In genomic region chr9:111945216-111945615, GRCh38 we compare ENCODE assay signal across 8 cellular contexts. TPM values are rescaled to one million over a fixed set of nuclear protein-coding genes. Genes with fewer than 3 reads are reported as not detected.
DNase-seq lines count a peak whose midpoint lies in the region; ATAC-seq, FAIRE-seq and TF ChIP-seq lines count a peak whose summit lies in the region.

No MANE protein-coding gene starts in this region.

- no peak for TF ChIP-seq CTCF in GM10266 (IDR thresholded peaks at IDR 0.05; ENCODE audit: control insufficient read depth, insufficient read depth, low read depth, missing control alignments)
- TF ChIP-seq CTCF in IMR-90 (conservative IDR thresholded peaks at IDR 0.05; ENCODE audit: low read depth, low read length): no peak
- TF ChIP-seq CTCF in omental fat pad (IDR thresholded peaks at IDR 0.05): no peak
- TF ChIP-seq CTCF in stomach (IDR thresholded peaks at IDR 0.05): no peak

- peaks cover 10% of the 10 kb centered on the region for H3K9me1 ChIP-seq in IMR-90 (ENCODE audit: insufficient read depth, low read length)

- dilution Hi-C loops in IMR-90 (cut with HindIII; ENCODE audit: low sequenced_read_pairs, unreplicated experiment): no loop called here

- peak overlapping the region; percentile 86; the same call in 1 of the 2 replicates for H3K18ac ChIP-seq in IMR-90 (ENCODE audit: low read depth, low read length)

- peak overlapping the region; percentile 0 for H2AK9ac ChIP-seq in IMR-90 (replicated peaks; ENCODE audit: low read depth, low read length, poor library complexity)

- H3K9me3 ChIP-seq in IMR-90 (ENCODE audit: control insufficient read depth, insufficient read depth, low read length) (no peaks in the 10 kb centered on the region), stomach (no peaks in the 10 kb centered on the region)

- DNase-seq in GM10266 (ENCODE audit: extremely low spot score): peak; percentile 39
- peak; percentile 83 for DNase-seq in IMR-90
- DNase-seq in fibroblast of peridontal ligament (ENCODE audit: extremely low read depth): peak; percentile 87
- DNase-seq in omental fat pad (ENCODE audit: low spot score): no peak
- DNase-seq in stomach: no peak
- DNase-seq in cerebellar nuclear complex (lab: John Stamatoyannopoulos, UW): no peak
- DNase-seq in frontal cortex (ENCODE audit: low spot score in 2 of 2): no peak

- POLR2A ChIA-PET in IMR-90 (lab: Charles Lee; ENCODE audit: unreplicated experiment): interaction anchor here (0.6 kb wide), 1 partner anchor 32 kb away, joined by 3 read pairs; no protein-coding TSS in a partner anchor

- CTCF ChIA-PET in IMR-90 (lab: Yijun Ruan, JAX): no interaction called here

- 17% methylated on average over 1 of the region's 3 CpGs; no CpG with 5 or more reads in 1 of the 2 experiments for WGBS in IMR-90 (ENCODE audit: extremely low coverage in 2 of 2, insufficient read length in 1 of 2), 2 experiments
- WGBS in stomach, 5 donors: 45 to 66% (median 62%) methylated on average over 3 of the region's 3 CpGs

- H4K91ac ChIP-seq in IMR-90 (ENCODE audit: insufficient read depth, low read depth, low read length): no peak overlapping the region

- peak overlapping the region; percentile 17 to 73; a peak in 3 of 4 replicates for H4K8ac ChIP-seq in IMR-90 (ENCODE audit: low read depth in 2 of 2, low read length in 2 of 2)

- no peaks in the 10 kb centered on the region for H4K20me1 ChIP-seq in IMR-90 (ENCODE audit: insufficient read depth, low read length)

- no peak for FAIRE-seq in frontal cortex (lab: Jason Lieb, UNC)

- H3K4me3 ChIP-seq in IMR-90 (ENCODE audit: insufficient read depth, low read depth, low read length) (no peak overlapping the region), stomach (no peak overlapping the region)

- TF ChIP-seq RAD21 in IMR-90 (IDR thresholded peaks at IDR 0.05; ENCODE audit: low read length): no peak

- no peak overlapping the region for H3K23ac ChIP-seq in IMR-90 (ENCODE audit: low read depth, low read length)

- peak overlapping the region; percentile 79 for H3K4ac ChIP-seq in IMR-90 (ENCODE audit: low read depth, low read length)

- TF ChIP-seq POLR2A in IMR-90 (IDR thresholded peaks at IDR 0.05; ENCODE audit: low read depth, low read length) (no peak), stomach (IDR thresholded peaks at IDR 0.05) (no peak)

- intact Hi-C loops in IMR-90 (cut with micrococcal nuclease): loop anchor here (5.0 kb wide), 1 partner anchor 127 kb away; no protein-coding TSS in a partner anchor
- intact Hi-C loops in stomach (cut with DNase I; ENCODE audit: low total_unique reads): no loop called here

- peak overlapping the region; percentile 68; the same call in 1 of the 2 replicates for H3K56ac ChIP-seq in IMR-90 (ENCODE audit: extremely low read depth, insufficient read depth, low read length)

- TF ChIP-seq EP300 in stomach (IDR thresholded peaks at IDR 0.05): no peak

- H3K14ac ChIP-seq in IMR-90 (replicated peaks; ENCODE audit: low read depth, low read length): peak overlapping the region; percentile 54

- peak overlapping the region; percentile 59; the same call in 1 of the 2 replicates for H3K9ac ChIP-seq in IMR-90 (ENCODE audit: low read depth, low read length)

- BruUV-seq in IMR-90 (replicated peaks; lab: Mats Ljungman, UMichigan): no TSS peak

- peak overlapping the region; percentile 85 for H2BK20ac ChIP-seq in IMR-90 (ENCODE audit: low read depth, low read length)

- H3K79me1 ChIP-seq in IMR-90 (ENCODE audit: low read depth in 1 of 2, low read length in 2 of 2): peaks cover 0 to 4% of the 10 kb centered on the region in 2 experiments; a peak in 1 of 4 replicates

- H2BK5ac ChIP-seq in IMR-90 (ENCODE audit: low read depth, low read length, poor library complexity, severe bottlenecking): peak overlapping the region; percentile 57

- H3K4me2 ChIP-seq in IMR-90 (ENCODE audit: low read depth, low read length): no peak overlapping the region

- peak overlapping the region; percentile 54; the same call in 1 of the 2 replicates for H4K5ac ChIP-seq in IMR-90 (ENCODE audit: low read depth, low read length)

- H3K36me3 ChIP-seq in IMR-90 (ENCODE audit: control insufficient read depth, insufficient read depth, low read length) (no peaks in the 10 kb centered on the region), stomach (no peaks in the 10 kb centered on the region)

- no peak overlapping the region for H3K27ac ChIP-seq in IMR-90 (ENCODE audit: insufficient read depth, low read length)
- no peak overlapping the region for H3K27ac ChIP-seq in stomach

- H2BK15ac ChIP-seq in IMR-90 (ENCODE audit: low read depth, low read length): peak overlapping the region; percentile 9; the same call in 1 of the 3 replicates

- peaks cover 10% of the 10 kb centered on the region for H3K4me1 ChIP-seq in IMR-90 (ENCODE audit: control insufficient read depth, insufficient read depth, low read length)
- H3K4me1 ChIP-seq in stomach: peaks cover 5 to 18% (median 7%) of the 10 kb centered on the region in 4 donors

- peak overlapping the region; percentile 38 for H2AK5ac ChIP-seq in IMR-90 (ENCODE audit: low read depth, low read length)

- ATAC-seq in GM21381 (IDR thresholded peaks at IDR 0.05; ENCODE audit: unreplicated experiment) (peak; percentile 78), IMR-90 (ENCODE audit: low read depth) (0 out of 2 replicates have a peak, but pooled peaks have one; percentile 15), omental fat pad (ENCODE audit: low FRiP score) (no peak)

- H2AFZ ChIP-seq in IMR-90 (replicated peaks; ENCODE audit: low read length, poor library complexity): peak overlapping the region; percentile 27

- H3K27me3 ChIP-seq in IMR-90 (ENCODE audit: control insufficient read depth, insufficient read depth, low read length) (no peaks in the 10 kb centered on the region), stomach (no peaks in the 10 kb centered on the region)

- in situ Hi-C loops in IMR-90 (cut with MboI; ENCODE audit: low sequenced_read_pairs): loop anchor here (10.0 kb wide), 1 partner anchor 130 kb away; no protein-coding TSS in a partner anchor

- peak overlapping the region; percentile 88 for H2BK120ac ChIP-seq in IMR-90 (ENCODE audit: low read depth, low read length)

TF ChIP-seq in IMR-90, 13 proteins besides CTCF, POLR2A, EP300 and RAD21:
- TF ChIP-seq SMC3 (IDR thresholded peaks at IDR 0.05; ENCODE audit: low read depth, low read length) (no peak; the same call in 1 of the 2 replicates), USF2 (IDR thresholded peaks at IDR 0.05; ENCODE audit: low read depth, low read length) (no peak), BHLHE40 (IDR thresholded peaks at IDR 0.05; ENCODE audit: low read depth, low read length) (no peak), ELK1 (IDR thresholded peaks at IDR 0.05; ENCODE audit: borderline replicate concordance, low read depth, low read length) (no peak), RCOR1 (IDR thresholded peaks at IDR 0.05; ENCODE audit: insufficient replicate concordance, low read length) (no peak), MAZ (IDR thresholded peaks at IDR 0.05; ENCODE audit: borderline replicate concordance, low read depth, low read length) (no peak), RFX5 (IDR thresholded peaks at IDR 0.05; ENCODE audit: low read depth, low read length) (no peak), CHD1 (IDR thresholded peaks at IDR 0.05; ENCODE audit: low read depth, low read length) (no peak), MXI1 (IDR thresholded peaks at IDR 0.05; ENCODE audit: borderline replicate concordance, low read depth, low read length) (no peak), FOS (IDR thresholded peaks at IDR 0.05; ENCODE audit: low read depth, low read length) (no peak), CEBPB (IDR thresholded peaks at IDR 0.05; ENCODE audit: low read depth, low read length) (no peak), MAFK (IDR thresholded peaks at IDR 0.05; ENCODE audit: low read depth, low read length) (no peak)

RNA-seq across cellular contexts. Expression of gene UGCG, which starts 48.6 kb away (rescaled TPM):
- total RNA-seq in IMR-90 (2012; rRNA removed): 104 and 234 TPM in 2 replicates
- 70.8 and 84.2 TPM in 2 replicates for polyA plus RNA-seq in IMR-90 (2012; rRNA removed)
- polyA plus RNA-seq in IMR-90 (2012; cell fraction: cytosol; rRNA removed): 24.9 and 26.2 TPM in 2 replicates
- polyA plus RNA-seq in IMR-90 (2012; cell fraction: nucleus; rRNA removed; ENCODE audit: low replicate concordance): 14.6 and 101 TPM in 2 replicates
- total RNA-seq in omental fat pad: 100 to 1,000 TPM in 1 of 4 donors, 10 to 100 TPM in 3; 25.0 to 203 (median 59.7) TPM
- total RNA-seq in stomach: 100 to 1,000 TPM in 1 of 5 donors, 10 to 100 TPM in 4; 19.2 to 182 (median 42.6) TPM
- 10 to 100 TPM; 13.7 to 17.1 (median 16.6) TPM for polyA plus RNA-seq in stomach
- total RNA-seq in frontal cortex: 83.2 TPM

Comparison
In these comparisons a context has a peak if more than half of its experiments do, and no peak if none do; other contexts are left out.
1. DNase-seq: peak in GM10266 (single experiment), IMR-90 (single experiment) and fibroblast of peridontal ligament (single experiment); none in omental fat pad (single experiment), stomach (single experiment), cerebellar nuclear complex (0 of 2) and frontal cortex (0 of 2).